26 cellular contexts compared by ENCODE assay signal in genomic region chr16:2190002-2190658, GRCh38. TPM values are rescaled to one million over a fixed set of nuclear protein-coding genes. Genes with fewer than 3 reads are reported as not detected.
"Had no signal": no experiment of that assay in that cellular context is flagged by ENCODE, and none has a peak within 500 bp of the region (broad histone marks: within the 10 kb centered on the region; RNA-seq: fewer than 3 reads in every experiment).

No MANE protein-coding gene starts in this region.

- H3K36me3 Mint-ChIP-seq: naive thymus-derived CD4-positive, alpha-beta T cell had no signal

- H3K4me1 Mint-ChIP-seq: activated T-helper 17 cell treated with anti-CD3 and anti-CD28 coated beads, Interleukin-2, amount 50 U/mL, for 72 hours; central memory CD8-positive, alpha-beta T cell had no signal

- H3K4me3 Mint-ChIP-seq: activated CD4-positive, alpha-beta memory T cell treated with anti-CD3 and anti-CD28 coated beads, Interleukin-2, amount 10 ng/mL, durations not matched to agents 7 days and 5 days; activated CD4-positive, alpha-beta T cell treated with anti-CD3 and anti-CD28 coated beads, Interleukin-2, amount 10 ng/mL, durations not matched to agents 7 days and 5 days; activated T-cell treated with anti-CD3 and anti-CD28 coated beads, Interleukin-2, amount 50 U/mL, for 24 hours; activated T-helper 17 cell treated with anti-CD3 and anti-CD28 coated beads, Interleukin-2, amount 50 U/mL, for 72 hours; central memory CD8-positive, alpha-beta T cell; naive thymus-derived CD4-positive, alpha-beta T cell had no signal

- H3K36me3 ChIP-seq: breast epithelium, gastrocnemius medialis, right atrium auricular region, transverse colon had no signal

- H3K4me3 ChIP-seq: breast epithelium, gastrocnemius medialis, right atrium auricular region, testis, transverse colon had no signal

- H3K27ac ChIP-seq: breast epithelium, gastrocnemius medialis, testis, transverse colon had no signal

- DNase-seq: activated CD4-positive, alpha-beta memory T cell treated with anti-CD3 and anti-CD28 coated beads, Interleukin-2, amount 10 ng/mL, durations not matched to agents 7 days and 5 days; activated CD4-positive, alpha-beta T cell treated with anti-CD3 and anti-CD28 coated beads for 1 hour; activated CD4-positive, alpha-beta T cell treated with anti-CD3 and anti-CD28 coated beads, Interleukin-2, amount 10 ng/mL, durations not matched to agents 7 days and 5 days; activated CD8-positive, alpha-beta memory T cell treated with anti-CD3 and anti-CD28 coated beads, Interleukin-2, amount 50 U/mL, for 48 hours; activated gamma-delta T cell treated with Interleukin-2 at 50 U/mL for 16 hours; activated naive CD4-positive, alpha-beta T cell treated with anti-CD3 and anti-CD28 coated beads, Interleukin-2, amount 50 U/mL, for 16 hours; activated T-cell treated with anti-CD3 and anti-CD28 coated beads, Interleukin-2, amount 50 U/mL, for 24 hours; amniotic stem cell; dermis blood vessel endothelial cell; effector memory CD4-positive, alpha-beta T cell; gastrocnemius medialis; glutamatergic neuron; islet precursor cell; left cardiac atrium; naive thymus-derived CD4-positive, alpha-beta T cell; occipital lobe; stimulated activated CD4-positive, alpha-beta T cell treated with anti-CD3 and anti-CD28 coated beads, Interleukin-15, amount 100 ng/mL, for 24 hours; stimulated activated CD4-positive, alpha-beta T cell treated with anti-CD3 and anti-CD28 coated beads, Interleukin-2, amount 100 ng/mL, for 24 hours; stimulated activated naive CD4-positive, alpha-beta T cell treated with Interleukin-2 at 50 U/mL for 16 hours; T-helper 2 cell; testis; transverse colon had no signal

- H3K27me3 ChIP-seq: breast epithelium, right atrium auricular region, testis had no signal

- H3K27ac Mint-ChIP-seq: activated CD4-positive, alpha-beta memory T cell treated with anti-CD3 and anti-CD28 coated beads, Interleukin-2, amount 10 ng/mL, durations not matched to agents 7 days and 5 days; activated CD4-positive, alpha-beta T cell treated with anti-CD3 and anti-CD28 coated beads, Interleukin-2, amount 10 ng/mL, durations not matched to agents 7 days and 5 days; activated T-cell treated with anti-CD3 and anti-CD28 coated beads, Interleukin-2, amount 50 U/mL, for 24 hours; activated T-helper 17 cell treated with anti-CD3 and anti-CD28 coated beads, Interleukin-2, amount 50 U/mL, for 72 hours; naive thymus-derived CD4-positive, alpha-beta T cell had no signal

- H3K9me3 Mint-ChIP-seq: activated CD4-positive, alpha-beta memory T cell treated with anti-CD3 and anti-CD28 coated beads, Interleukin-2, amount 10 ng/mL, durations not matched to agents 7 days and 5 days; activated CD4-positive, alpha-beta T cell treated with anti-CD3 and anti-CD28 coated beads, Interleukin-2, amount 10 ng/mL, durations not matched to agents 7 days and 5 days; activated T-cell treated with anti-CD3 and anti-CD28 coated beads, Interleukin-2, amount 50 U/mL, for 24 hours; activated T-helper 17 cell treated with anti-CD3 and anti-CD28 coated beads, Interleukin-2, amount 50 U/mL, for 72 hours; central memory CD8-positive, alpha-beta T cell; naive thymus-derived CD4-positive, alpha-beta T cell had no signal

- H3K9me3 ChIP-seq: breast epithelium, gastrocnemius medialis, right atrium auricular region, testis, transverse colon had no signal

RNA-seq across cellular contexts. Expression of gene CASKIN1, which starts 6.3 kb away (rescaled TPM):
- polyA plus RNA-seq: naive thymus-derived CD4-positive, alpha-beta T cell had no signal
